In genomic region chr7:151372612-151373265, GRCh38 we compare ENCODE assay signal across 19 cellular contexts. TPM values are rescaled to one million over a fixed set of nuclear protein-coding genes. Genes with fewer than 3 reads are reported as not detected.
DNase-seq lines count a peak whose midpoint lies in the region; ATAC-seq and TF ChIP-seq lines count a peak whose summit lies in the region.
"Had no signal": no experiment of that assay in that cellular context is flagged by ENCODE, and none has a peak within 500 bp of the region (broad histone marks: within the 10 kb centered on the region; RNA-seq: fewer than 3 reads in every experiment).

No MANE protein-coding gene starts in this region.

- POLR2A ChIA-PET in MCF 10A (lab: Yijun Ruan, JAX), result interaction anchor here (0.6 kb wide), 1 partner anchor 115 kb away, joined by 3 read pairs; no protein-coding TSS in a partner anchor
- POLR2A ChIA-PET in WTC11 (lab: Charles Lee), result no interaction called here

- no peak for TF ChIP-seq EP300 in transverse colon (IDR thresholded peaks at IDR 0.05; ENCODE audit: low read depth)

- intact Hi-C loops in MCF 10A (cut with micrococcal nuclease), result no loop called here
- intact Hi-C loops in breast epithelium (cut with DNase I; ENCODE audit: low total_unique reads), result loop anchor here (5.0 kb wide), 1 partner anchor 85 kb away; no protein-coding TSS in a partner anchor
- intact Hi-C loops in transverse colon (cut with DNase I; ENCODE audit: low total_unique reads), result no loop called here

- DNase-seq in MCF 10A (ENCODE audit: unreplicated experiment) (no peak), breast epithelium (ENCODE audit: low spot score in 2 of 2) (no peak), WTC11 (ENCODE audit: low spot score) (no peak), memory B cell (ENCODE audit: low spot score in 2 of 2) (no peak), transverse colon (peak; percentile 2), NCI-H82 (lab: John Stamatoyannopoulos, UW) (no peak), amniotic stem cell (lab: John Stamatoyannopoulos, UW) (no peak)
- DNase-seq: activated naive CD4-positive, alpha-beta T cell treated with anti-CD3 and anti-CD28 coated beads for 36 hours; Calu3; central memory CD4-positive, alpha-beta T cell; hippocampal formation; kidney glomerular epithelial cell; MG63; NCI-H1694; nucleus accumbens; Right ventricle myocardium superior; stimulated activated CD4-positive, alpha-beta T cell treated with anti-CD3 and anti-CD28 coated beads, Interleukin-2, amount 100 ng/mL, for 48 hours had no signal

- no peak for TF ChIP-seq POLR2A in breast epithelium (IDR thresholded peaks at IDR 0.05)
- no peak for TF ChIP-seq POLR2A in transverse colon (IDR thresholded peaks at IDR 0.05)

- H3K4me3 ChIP-seq in breast epithelium (no peak overlapping the region), transverse colon (no peak overlapping the region)
- H3K4me3 ChIP-seq: MG63 had no signal

- H3K36me3 ChIP-seq in breast epithelium, result no peaks in the 10 kb centered on the region
- H3K36me3 ChIP-seq in transverse colon, result peaks cover 0 to 46% (median 14%) of the 10 kb centered on the region in 4 donors
- H3K36me3 ChIP-seq: MG63 had no signal

- H3K27ac ChIP-seq in breast epithelium (no peak overlapping the region), transverse colon (no peak overlapping the region)

- H3K36me3 Mint-ChIP-seq in MCF 10A (ENCODE audit: insufficient read depth, unreplicated experiment), result peaks cover 46% of the 10 kb centered on the region
- H3K36me3 Mint-ChIP-seq in WTC11, result peaks cover 26% of the 10 kb centered on the region
- H3K36me3 Mint-ChIP-seq in memory B cell, result peaks cover 27% of the 10 kb centered on the region

- H3K4me3 Mint-ChIP-seq in MCF 10A (ENCODE audit: unreplicated experiment) (no peak overlapping the region), WTC11 (no peak overlapping the region), memory B cell (no peak overlapping the region)
- H3K4me3 Mint-ChIP-seq: activated naive CD4-positive, alpha-beta T cell treated with anti-CD3 and anti-CD28 coated beads for 36 hours had no signal

- H3K4me1 ChIP-seq in breast epithelium (no peaks in the 10 kb centered on the region), transverse colon (peaks cover 0 to 8% (median 3%) of the 10 kb centered on the region in 4 donors)

- BruUV-seq in MCF 10A (replicated peaks; lab: Mats Ljungman, UMichigan), result no TSS peak

- H3K9me3 Mint-ChIP-seq in MCF 10A (ENCODE audit: unreplicated experiment), result no peaks in the 10 kb centered on the region
- no peaks in the 10 kb centered on the region for H3K9me3 Mint-ChIP-seq in WTC11
- no peaks in the 10 kb centered on the region for H3K9me3 Mint-ChIP-seq in memory B cell
- H3K9me3 Mint-ChIP-seq: activated naive CD4-positive, alpha-beta T cell treated with anti-CD3 and anti-CD28 coated beads for 36 hours had no signal

- TF ChIP-seq CTCF in MCF 10A (IDR thresholded peaks at IDR 0.05; ENCODE audit: unreplicated experiment) (no peak), breast epithelium (IDR thresholded peaks at IDR 0.05) (no peak), WTC11 (IDR thresholded peaks at IDR 0.05) (no peak), transverse colon (IDR thresholded peaks at IDR 0.05) (no peak)

- H3K27me3 Mint-ChIP-seq in MCF 10A (ENCODE audit: insufficient read depth, unreplicated experiment) (no peaks in the 10 kb centered on the region), WTC11 (ENCODE audit: low read depth) (no peaks in the 10 kb centered on the region), memory B cell (no peaks in the 10 kb centered on the region)

- H3K4me1 Mint-ChIP-seq in MCF 10A (ENCODE audit: insufficient read depth, unreplicated experiment) (no peaks in the 10 kb centered on the region), WTC11 (peaks cover 14% of the 10 kb centered on the region), memory B cell (peaks cover 3% of the 10 kb centered on the region)

- WGBS in transverse colon (ENCODE audit: low coverage in 1 of 2), 2 donors, result 96 to 100% methylated on average over 3 to 10 of the region's 10 CpGs

- H3K9me3 ChIP-seq in breast epithelium (no peaks in the 10 kb centered on the region), transverse colon (no peaks in the 10 kb centered on the region)
- H3K9me3 ChIP-seq: MG63 had no signal

- in situ Hi-C loops in transverse colon (cut with MboI; ENCODE audit: low pct_ligation_motif_present in 1 of 4, low pct_unique_long_range_greater_than_20kb in 1 of 4, low sequenced_read_pairs in 3 of 4), result loop anchor here in 3 of 4 donors (25.0 kb wide), 1 partner anchor 390 kb away; no protein-coding TSS in a partner anchor

- ATAC-seq in WTC11 (peak; percentile 29), memory B cell (ENCODE audit: low read depth) (no peak), GM21576 (IDR thresholded peaks at IDR 0.05; ENCODE audit: unreplicated experiment) (no peak)

- CTCF ChIA-PET in MCF 10A (lab: Yijun Ruan, JAX) (interaction anchor here (1.1 to 10.0 kb wide), 4 partner anchors 11 to 74 kb away, joined by 3 to 222 read pairs (median 8); no protein-coding TSS in a partner anchor), WTC11 (lab: Charles Lee) (interaction anchor here (1.8 to 2.0 kb wide), 2 partner anchors 22 to 76 kb away, joined by 8 to 13 read pairs; no protein-coding TSS in a partner anchor)

- H3K27me3 ChIP-seq in breast epithelium (no peaks in the 10 kb centered on the region), transverse colon (no peaks in the 10 kb centered on the region)
- H3K27me3 ChIP-seq: MG63 had no signal

- H3K27ac Mint-ChIP-seq in MCF 10A (ENCODE audit: low read depth, unreplicated experiment), result peak overlapping the region; percentile 65
- peak overlapping the region; percentile 45 for H3K27ac Mint-ChIP-seq in WTC11
- H3K27ac Mint-ChIP-seq in memory B cell, result peak overlapping the region; percentile 49
- H3K27ac Mint-ChIP-seq: activated naive CD4-positive, alpha-beta T cell treated with anti-CD3 and anti-CD28 coated beads for 36 hours had no signal

TF ChIP-seq in WTC11, 78 proteins besides CTCF, POLR2A, EP300 and RAD21:
- no peak for TF ChIP-seq E2F4 (CRISPR knock-in tag; IDR thresholded peaks at IDR 0.05; ENCODE audit: borderline replicate concordance, low read depth)
- TF ChIP-seq ZNF423 (CRISPR knock-in tag; IDR thresholded peaks at IDR 0.05), result peak; percentile 56

RNA-seq across cellular contexts. Expression of gene NUB1, which starts 31.1 kb away (rescaled TPM):
- total RNA-seq in MCF 10A (2022) (53.3 and 59.6 TPM in 2 replicates), breast epithelium (10 to 100 TPM; 61.9 to 71.7 (median 62.7) TPM), WTC11 (2021) (31.2 to 38.3 TPM (median 33.5 TPM) in 3 replicates), transverse colon (10 to 100 TPM; 26.3 to 69.5 (median 56.4) TPM)

RNA-seq across cellular contexts. Expression of gene WDR86, which starts 37.1 kb away (rescaled TPM):
- total RNA-seq in MCF 10A (2022), result not detected in 2 replicates
- total RNA-seq in breast epithelium, result 10 to 100 TPM; 15.5 to 61.5 (median 57.0) TPM
- total RNA-seq in WTC11 (2021), result 24.4 to 32.4 TPM (median 30.7 TPM) in 3 replicates
- 10 to 100 TPM in 1 of 4 donors, 1 to 10 TPM in 3; 2.8 to 33.3 (median 7.1) TPM for total RNA-seq in transverse colon
- total RNA-seq: activated naive CD4-positive, alpha-beta T cell treated with anti-CD3 and anti-CD28 coated beads for 36 hours; Calu3; T-helper 1 cell treated with Interleukin-12 subunit alpha and Interleukin-12 subunit beta and Interleukin-4 antibody, amounts not matched to agents 30 ng/mL and 1 ng/mL, for 36 hours had no signal
